1 cellular context compared by ENCODE assay signal in genomic region chr3:23750573-23751484, GRCh38.
TF ChIP-seq lines count a peak whose summit lies in the region.

No MANE protein-coding gene starts in this region.

TF ChIP-seq in HEK293, 187 proteins besides CTCF, POLR2A, EP300 and RAD21 (continued from another document and continues in another):
- TF ChIP-seq PRDM2 (tag by site-specific recombination; IDR thresholded peaks at IDR 0.05; ENCODE audit: borderline replicate concordance) (no peak), ZNF394 (tag by site-specific recombination; IDR thresholded peaks at IDR 0.05; ENCODE audit: borderline replicate concordance) (no peak), ZSCAN16 (tag by site-specific recombination; IDR thresholded peaks at IDR 0.05) (no peak), KLF8 (tag by site-specific recombination; IDR thresholded peaks at IDR 0.05) (no peak), KLF9 (tag by site-specific recombination; IDR thresholded peaks at IDR 0.05; ENCODE audit: low read depth) (0 out of 2 replicates have a peak, but pooled peaks have one; percentile 40), ZBTB20 (tag by site-specific recombination; IDR thresholded peaks at IDR 0.05) (0 out of 2 replicates have a peak, but pooled peaks have one; percentile 28), ZNF112 (tag by site-specific recombination; IDR thresholded peaks at IDR 0.05) (no peak), ZFHX2 (tag by site-specific recombination; conservative IDR thresholded peaks at IDR 0.05) (no peak), ZBTB26 (tag by site-specific recombination; optimal IDR thresholded peaks at IDR 0.05) (no peak), MZF1 (tag by site-specific recombination; IDR thresholded peaks at IDR 0.05; ENCODE audit: borderline replicate concordance) (no peak), KLF10 (tag by site-specific recombination; IDR thresholded peaks at IDR 0.05) (no peak), ZNF664 (tag by site-specific recombination; IDR thresholded peaks at IDR 0.05) (no peak), GFI1B (tag by site-specific recombination; IDR thresholded peaks at IDR 0.05) (0 out of 2 replicates have a peak, but pooled peaks have one; percentile 10), HIC1 (tag by site-specific recombination; IDR thresholded peaks at IDR 0.05) (no peak), ATF2 (tag by site-specific recombination; IDR thresholded peaks at IDR 0.05; ENCODE audit: low read depth) (no peak), ZBTB17 (tag by site-specific recombination; IDR thresholded peaks at IDR 0.05) (peak; percentile 35; the same call in 1 of the 2 replicates), ZNF398 (tag by site-specific recombination; IDR thresholded peaks at IDR 0.05) (peak; percentile 46; the same call in 1 of the 2 replicates), ZNF692 (tag by site-specific recombination; IDR thresholded peaks at IDR 0.05) (0 out of 2 replicates have a peak, but pooled peaks have one; percentile 9), ZNF747 (tag by site-specific recombination; IDR thresholded peaks at IDR 0.05) (no peak), ZNF24 (tag by site-specific recombination; IDR thresholded peaks at IDR 0.05) (no peak), ZNF518A (tag by site-specific recombination; conservative IDR thresholded peaks at IDR 0.05; ENCODE audit: low read depth) (no peak), ZSCAN18 (tag by site-specific recombination; IDR thresholded peaks at IDR 0.05) (no peak), ZNF274 (IDR thresholded peaks at IDR 0.05; ENCODE audit: low read length) (no peak), ZNF274 (tag by site-specific recombination; IDR thresholded peaks at IDR 0.05; ENCODE audit: borderline replicate concordance) (no peak), ZBTB8A (tag by site-specific recombination; IDR thresholded peaks at IDR 0.05) (peak; percentile 43), FEZF1 (tag by site-specific recombination; IDR thresholded peaks at IDR 0.05) (no peak), ZFP69B (tag by site-specific recombination; IDR thresholded peaks at IDR 0.05) (no peak), ZNF223 (tag by site-specific recombination; IDR thresholded peaks at IDR 0.05) (no peak), ZNF580 (tag by site-specific recombination; IDR thresholded peaks at IDR 0.05) (peak; percentile 38; the same call in 1 of the 2 replicates)
